In genomic region chr18:9918016-9918680, GRCh38 we compare ENCODE assay signal across 13 cellular contexts. TPM values are rescaled to one million over a fixed set of nuclear protein-coding genes. Genes with fewer than 3 reads are reported as not detected.
DNase-seq lines count a peak whose midpoint lies in the region; ATAC-seq, FAIRE-seq and TF ChIP-seq lines count a peak whose summit lies in the region.
"Had no signal": no experiment of that assay in that cellular context is flagged by ENCODE, and none has a peak within 500 bp of the region (broad histone marks: within the 10 kb centered on the region; RNA-seq: fewer than 3 reads in every experiment).

No MANE protein-coding gene starts in this region.

- CTCF ChIA-PET in A549 (lab: Yijun Ruan, JAX) = no interaction called here
- CTCF ChIA-PET in K562 (lab: Yijun Ruan, JAX; ENCODE audit: low intra/inter-chr PET ratio) = no interaction called here

- H3K79me2 ChIP-seq in K562 (ENCODE audit: control insufficient read depth, insufficient read depth, low read length) = peaks cover 93% of the 10 kb centered on the region

- H3K4me2 ChIP-seq in A549 = peak overlapping the region; percentile 82
- peak overlapping the region; percentile 80 for H3K4me2 ChIP-seq in K562 (ENCODE audit: insufficient read depth, low read length)

- in situ Hi-C loops in K562 (cut with MboI) = loop anchor here (10.0 kb wide), 1 partner anchor 903 kb away; no protein-coding TSS in a partner anchor

- POLR2A ChIA-PET in A549 (lab: Yijun Ruan, JAX) = no interaction called here
- POLR2A ChIA-PET in K562 (lab: Yijun Ruan, JAX) = interaction anchor here (0.5 to 1.0 kb wide), 3 partner anchors 8 to 267 kb away, joined by 3 to 4 read pairs (median 3); no protein-coding TSS in a partner anchor

- H3K4me1 ChIP-seq in A549 (peaks cover 58% of the 10 kb centered on the region), HUES64 (ENCODE audit: insufficient read depth, low read length) (peaks cover 57% of the 10 kb centered on the region), K562 (replicated peaks in 1 of 2; ENCODE audit: control insufficient read depth in 2 of 2, insufficient read depth in 2 of 2, low read length in 2 of 2) (peaks cover 22 to 34% of the 10 kb centered on the region in 2 experiments), left lung (peaks cover 21 to 78% of the 10 kb centered on the region in 2 donors), testis (peaks cover 38% of the 10 kb centered on the region)

- no peak for TF ChIP-seq CTCF in A549 (IDR thresholded peaks at IDR 0.05)
- TF ChIP-seq CTCF in K562 (IDR thresholded peaks at IDR 0.05 in 2 of 3, conservative IDR thresholded peaks at IDR 0.05 in 1 of 3; ENCODE audit: insufficient read depth in 2 of 3, low read depth in 1 of 3, low read length in 3 of 3) = no peak
- no peak for TF ChIP-seq CTCF in left lung (IDR thresholded peaks at IDR 0.05)
- TF ChIP-seq CTCF in testis (IDR thresholded peaks at IDR 0.05) = no peak

- H3K36me3 ChIP-seq in HUES64 (ENCODE audit: insufficient read depth, low read length) = no peaks in the 10 kb centered on the region
- peaks cover 49% of the 10 kb centered on the region for H3K36me3 ChIP-seq in K562 (ENCODE audit: control insufficient read depth, insufficient read depth, low read length)
- no peaks in the 10 kb centered on the region for H3K36me3 ChIP-seq in left lung
- no peaks in the 10 kb centered on the region for H3K36me3 ChIP-seq in testis (ENCODE audit: low read depth, missing control alignments)

- peaks cover 65% of the 10 kb centered on the region for H4K20me1 ChIP-seq in K562 (replicated peaks; ENCODE audit: control insufficient read depth, insufficient read depth, low read length)

- H3K4me3 ChIP-seq in A549 (no peak overlapping the region), HUES64 (ENCODE audit: low read length) (peak overlapping the region; percentile 13), K562 (peak overlapping the region; percentile 85), left lung (no peak overlapping the region), testis (no peak overlapping the region)

- peak in 1 of 2 experiments; percentile 13 for DNase-seq in A549 (ENCODE audit: low read depth in 1 of 2, low spot score in 1 of 2)
- no peak for DNase-seq in K562 (ENCODE audit: extremely low read depth in 1 of 4, low spot score in 3 of 4)
- DNase-seq in left lung = no peak
- no peak for DNase-seq in testis
- DNase-seq in globus pallidus (ENCODE audit: low spot score) = no peak
- no peak for DNase-seq in left lobe of liver (ENCODE audit: low spot score)
- DNase-seq: activated naive CD4-positive, alpha-beta T cell treated with Interleukin-2 at 50 U/mL for 16 hours; H9; naive thymus-derived CD8-positive, alpha-beta T cell; NCI-H446 had no signal

- 53% methylated on average over 2 of the region's 2 CpGs for WGBS in A549 (ENCODE audit: missing lambda C conversion rate)
- 55% methylated on average over 2 of the region's 2 CpGs for WGBS in HUES64
- WGBS in K562 (ENCODE audit: insufficient coverage, low coverage, missing lambda C conversion rate) = 3% methylated on average over 2 of the region's 2 CpGs
- 10 to 14% methylated on average over 2 of the region's 2 CpGs for WGBS in testis, 2 donors

- FAIRE-seq in A549 (lab: Jason Lieb, UNC) = no peak
- no peak for FAIRE-seq in K562 (lab: Jason Lieb, UNC)

- no TSS peak for BruUV-seq in K562 (replicated peaks; lab: Mats Ljungman, UMichigan)

- no peak overlapping the region for H2AFZ ChIP-seq in K562 (ENCODE audit: low read depth, low read length)

- peaks cover 2% of the 10 kb centered on the region for H3K9me1 ChIP-seq in K562 (ENCODE audit: control insufficient read depth, insufficient read depth, low read length)

- no peaks in the 10 kb centered on the region for H3K27me3 ChIP-seq in HUES64 (ENCODE audit: insufficient read depth, low read length)
- no peaks in the 10 kb centered on the region for H3K27me3 ChIP-seq in K562 (ENCODE audit: control insufficient read depth in 2 of 2, insufficient read depth in 2 of 2, low read length in 2 of 2)
- H3K27me3 ChIP-seq in left lung = no peaks in the 10 kb centered on the region
- H3K27me3 ChIP-seq in testis = no peaks in the 10 kb centered on the region

- TF ChIP-seq EP300 in A549 (IDR thresholded peaks at IDR 0.05) = no peak
- TF ChIP-seq EP300 in K562 (IDR thresholded peaks at IDR 0.05; ENCODE audit: low read length) = no peak

- TF ChIP-seq RAD21 in A549 (conservative IDR thresholded peaks at IDR 0.05 in 1 of 2, IDR thresholded peaks at IDR 0.05 in 1 of 2) (no peak), K562 (CRISPR knock-in tag; conservative IDR thresholded peaks at IDR 0.05 in 1 of 2, IDR thresholded peaks at IDR 0.05 in 1 of 2) (0 out of 4 replicates have a peak, but pooled peaks of 1 of the 2 experiments have one; percentile 4)

- H3K9ac ChIP-seq in HUES64 (ENCODE audit: low read depth, low read length) = peak overlapping the region; percentile 8; the same call in 1 of the 2 replicates
- H3K9ac ChIP-seq in K562 (ENCODE audit: insufficient read depth in 1 of 2, low read depth in 2 of 2, low read length in 2 of 2) = peak overlapping the region in 1 of 2 experiments; percentile 91; a peak in 2 of 4 replicates

- H3K27ac ChIP-seq in A549 (peak overlapping the region in 1 of 2 experiments; percentile 36; a peak in 1 of 6 replicates), HUES64 (ENCODE audit: low read depth, low read length) (peak overlapping the region; percentile 57), K562 (ENCODE audit: extremely low read depth, low read depth, low read length) (peak overlapping the region; percentile 97; the same call in 2 of the 3 replicates), left lung (peak overlapping the region; percentile 28 to 61), testis (peak overlapping the region in 1 of 2 donors; percentile 57)
- H3K27ac ChIP-seq: C4-2B had no signal

- no peaks in the 10 kb centered on the region for H3K9me3 ChIP-seq in A549
- no peaks in the 10 kb centered on the region for H3K9me3 ChIP-seq in HUES64 (ENCODE audit: insufficient read depth, low read depth, low read length)
- H3K9me3 ChIP-seq in K562 (replicated peaks; ENCODE audit: control insufficient read depth, insufficient read depth, low read depth, low read length) = no peaks in the 10 kb centered on the region
- no peaks in the 10 kb centered on the region for H3K9me3 ChIP-seq in left lung
- no peaks in the 10 kb centered on the region for H3K9me3 ChIP-seq in testis

- intact Hi-C loops in K562 (cut with micrococcal nuclease) (loop anchor here (5.0 to 10.0 kb wide), 2 partner anchors 106 to 233 kb away; no protein-coding TSS in a partner anchor), left lung (cut with DNase I) (no loop called here), testis (cut with DNase I; ENCODE audit: low total_unique reads) (no loop called here)

- TF ChIP-seq POLR2A in A549 (IDR thresholded peaks at IDR 0.05; ENCODE audit: low read length) = no peak
- TF ChIP-seq POLR2A in K562 (conservative IDR thresholded peaks at IDR 0.05) = no peak
- no peak for TF ChIP-seq POLR2A in testis (IDR thresholded peaks at IDR 0.05)

- ATAC-seq in A549 = no peak
- no peak for ATAC-seq in K562
- ATAC-seq in left lung = no peak
- no peak for ATAC-seq in HG03354 (IDR thresholded peaks at IDR 0.05; ENCODE audit: poor library complexity, severe bottlenecking, unreplicated experiment)
- no peak for ATAC-seq in left lobe of liver
- ATAC-seq: naive thymus-derived CD8-positive, alpha-beta T cell had no signal

RNA-seq across cellular contexts. Expression of gene VAPA, which starts 4.3 kb away (rescaled TPM):
- polyA plus RNA-seq in A549 (2011; rRNA removed) (356 and 391 TPM in 2 replicates), A549 (2017; fragmentation: RNase III; extraction: RNeasy Plus Mini Kit Qiagen cat#74134 plus additional on column Dnase treatment) (158 to 166 TPM (median 161 TPM) in 3 replicates), K562 (2011; rRNA removed) (544 and 809 TPM in 2 replicates), K562 (2014; fragmentation: Illumina TruSeq; extraction: Trizol) (790 and 902 TPM in 2 replicates), K562 (2014; fragmentation: Nextera tagmentation; extraction: Ambion mirVana) (100 to 1,000 TPM; 219 to 224 TPM), K562 (2014; rRNA removed) (455 and 489 TPM in 2 replicates), testis (ENCODE audit: insufficient read depth, low read depth, low replicate concordance) (180 TPM)
- polyA plus RNA-seq in A549 (2012; cell fraction: cytosol; rRNA removed) = 99.8 and 102 TPM in 2 replicates
- 37.3 and 47.0 TPM in 2 replicates for polyA plus RNA-seq in A549 (2012; cell fraction: nucleus; rRNA removed)
- 72.5 and 89.1 TPM in 2 replicates for polyA minus RNA-seq in A549 (2011; rRNA and poly(A)+ RNA removed)
- 115 TPM for polyA plus RNA-seq in HUES64 (2013, experiment 1 of 2)
- polyA plus RNA-seq in HUES64 (2013, experiment 2 of 2) = 125 TPM
- 131 and 315 TPM in 2 replicates for total RNA-seq in K562 (2011; cell fraction: chromatin; rRNA removed; ENCODE audit: low replicate concordance)
- 118 and 122 TPM in 2 replicates for total RNA-seq in K562 (2011; cell fraction: nucleolus; rRNA removed)
- 147 and 249 TPM in 2 replicates for total RNA-seq in K562 (2011; cell fraction: nucleoplasm; rRNA removed)
- total RNA-seq in K562 (2014; rRNA removed) (516 and 526 TPM in 2 replicates), K562 (2014; rRNA removed; fragmentation: Illumina TruSeq; extraction: Trizol) (624 and 729 TPM in 2 replicates), K562 (2015; rRNA removed; fragmentation: Illumina TruSeq; extraction: Trizol) (726 and 732 TPM in 2 replicates), K562 (2021) (504 and 509 TPM in 2 replicates), left lung (100 to 1,000 TPM; 197 to 214 TPM), testis (100 to 1,000 TPM; 177 to 224 TPM), left lobe of liver (72.4 TPM)
- polyA plus RNA-seq in K562 (2011; cell fraction: cytosol; rRNA removed) = 202 and 314 TPM in 2 replicates
- 169 and 199 TPM in 2 replicates for polyA plus RNA-seq in K562 (2011; cell fraction: nucleus; rRNA removed)
- 376 and 498 TPM in 2 replicates for polyA plus RNA-seq in K562 (2012)
- polyA minus RNA-seq in K562 (2011; rRNA and poly(A)+ RNA removed) = 866 and 913 TPM in 2 replicates
- polyA minus RNA-seq in K562 (2011; cell fraction: cytosol; rRNA and poly(A)+ RNA removed) = 292 and 382 TPM in 2 replicates
- 176 and 203 TPM in 2 replicates for polyA minus RNA-seq in K562 (2011; cell fraction: nucleus; rRNA and poly(A)+ RNA removed)

RNA-seq across cellular contexts. Expression of gene TXNDC2, which starts 32.4 kb away (rescaled TPM):
- polyA plus RNA-seq in A549 (2011; rRNA removed) = 0.16 TPM in 1 of 2 replicates, not detected in the other
- polyA plus RNA-seq in A549 (2012; cell fraction: cytosol; rRNA removed) = 0.05 and 0.09 TPM in 2 replicates
- 0.12 TPM in 1 of 2 replicates, not detected in the other for polyA plus RNA-seq in A549 (2012; cell fraction: nucleus; rRNA removed)
- 0.06 to 0.12 TPM in 2 of 3 replicates, not detected in the other for polyA plus RNA-seq in A549 (2017; fragmentation: RNase III; extraction: RNeasy Plus Mini Kit Qiagen cat#74134 plus additional on column Dnase treatment)
- polyA minus RNA-seq in A549 (2011; rRNA and poly(A)+ RNA removed) = 0.37 TPM in 1 of 2 replicates, not detected in the other
- polyA plus RNA-seq in HUES64 (2013, experiment 1 of 2) = not detected
- 0.13 TPM for polyA plus RNA-seq in HUES64 (2013, experiment 2 of 2)
- total RNA-seq in K562 (2011; cell fraction: chromatin; rRNA removed; ENCODE audit: low replicate concordance) = 2.8 and 4.0 TPM in 2 replicates
- total RNA-seq in K562 (2011; cell fraction: nucleolus; rRNA removed) = 1.7 and 2.8 TPM in 2 replicates
- 2.3 and 2.6 TPM in 2 replicates for total RNA-seq in K562 (2011; cell fraction: nucleoplasm; rRNA removed)
- total RNA-seq in K562 (2014; rRNA removed) = 1.3 TPM in 2 replicates
- 1.6 and 1.7 TPM in 2 replicates for total RNA-seq in K562 (2014; rRNA removed; fragmentation: Illumina TruSeq; extraction: Trizol)
- total RNA-seq in K562 (2015; rRNA removed; fragmentation: Illumina TruSeq; extraction: Trizol) = 2.3 and 2.5 TPM in 2 replicates
- total RNA-seq in K562 (2021) = 2.0 and 3.8 TPM in 2 replicates
- 0.79 and 2.3 TPM in 2 replicates for polyA plus RNA-seq in K562 (2011; rRNA removed)
- polyA plus RNA-seq in K562 (2011; cell fraction: cytosol; rRNA removed) = 0.55 and 2.2 TPM in 2 replicates
- polyA plus RNA-seq in K562 (2011; cell fraction: nucleus; rRNA removed) = 0.83 and 4.6 TPM in 2 replicates
- polyA plus RNA-seq in K562 (2012) = 1.5 and 3.3 TPM in 2 replicates
- polyA plus RNA-seq in K562 (2014; fragmentation: Illumina TruSeq; extraction: Trizol) = 4.8 and 4.9 TPM in 2 replicates
- polyA plus RNA-seq in K562 (2014; fragmentation: Nextera tagmentation; extraction: Ambion mirVana) = 1 to 10 TPM; 1.2 to 2.3 TPM
- 1.4 and 2.5 TPM in 2 replicates for polyA plus RNA-seq in K562 (2014; rRNA removed)
- 2.8 and 5.4 TPM in 2 replicates for polyA minus RNA-seq in K562 (2011; rRNA and poly(A)+ RNA removed)
- polyA minus RNA-seq in K562 (2011; cell fraction: cytosol; rRNA and poly(A)+ RNA removed) = 0.73 and 3.0 TPM in 2 replicates
- polyA minus RNA-seq in K562 (2011; cell fraction: nucleus; rRNA and poly(A)+ RNA removed) = 1.8 and 4.7 TPM in 2 replicates
- under 1 TPM; 0.09 to 0.18 TPM for total RNA-seq in left lung
- 10 to 100 TPM; 15.3 to 30.5 TPM for total RNA-seq in testis
- polyA plus RNA-seq in testis (ENCODE audit: insufficient read depth, low read depth, low replicate concordance) = 212 TPM
- total RNA-seq in left lobe of liver = not detected
- total RNA-seq: naive thymus-derived CD8-positive, alpha-beta T cell had no signal
- polyA plus RNA-seq: naive thymus-derived CD8-positive, alpha-beta T cell had no signal

Comparison
In these comparisons a context has a peak if more than half of its experiments do, and no peak if none do; other contexts are left out.
1. H3K4me3 ChIP-seq: peak in HUES64 (single experiment) and K562 (single experiment); none in A549 (single experiment), left lung (0 of 2) and testis (0 of 2).
2. Of the 35 proteins assayed by ChIP-seq in both K562 and A549: peak only in K562: RNF2; only in A549: none; in both: MAFK; in neither: 32; mixed calls (peak in some experiments, not most) for 1.